Comparison of ENCODE assay signal across 10 cellular contexts in the genomic region with DNA sequence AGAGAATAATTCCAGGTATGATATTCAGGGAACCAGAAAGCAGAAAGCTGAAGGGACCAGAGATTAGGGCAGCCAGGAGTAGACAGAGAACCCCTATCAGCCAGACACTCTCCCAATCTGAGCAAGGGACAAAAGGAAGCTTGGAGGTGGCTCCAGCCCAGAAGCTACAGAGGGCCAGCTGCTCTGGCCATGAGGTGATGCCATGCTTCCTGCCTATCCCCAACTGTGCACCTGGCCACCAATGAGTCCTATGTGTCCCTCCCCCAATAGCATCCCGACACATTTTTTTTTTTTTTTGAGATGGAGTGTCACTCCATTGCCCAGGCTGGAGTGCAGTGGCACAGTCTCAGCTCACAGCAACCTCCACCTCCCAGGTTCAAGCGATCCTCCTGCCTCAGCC. TPM values are rescaled to one million over a fixed set of nuclear protein-coding genes. Genes with fewer than 3 reads are reported as not detected.
A peak's percentile ranks its signal among the peaks of the same experiment; 100 is the strongest.
DNase-seq lines count a peak whose midpoint lies in the region; ATAC-seq and FAIRE-seq lines count a peak whose summit lies in the region.
"Had no signal": no experiment of that assay in that cellular context is flagged by ENCODE, and none has a peak within 500 bp of the region (broad histone marks: within the 10 kb centered on the region; RNA-seq: fewer than 3 reads in every experiment).

No MANE protein-coding gene starts in this region.

- peaks cover 53% of the 10 kb centered on the region for H3K4me1 Mint-ChIP-seq in T-helper 17 cell
- H3K4me1 Mint-ChIP-seq in effector memory CD8-positive, alpha-beta T cell (ENCODE audit: low read depth in 2 of 2): peaks cover 63 to 64% of the 10 kb centered on the region in 2 donors

- no peak for ATAC-seq in T-helper 17 cell
- no peak for ATAC-seq in effector memory CD8-positive, alpha-beta T cell (replicated peaks)
- ATAC-seq in sciatic nerve: no peak
- ATAC-seq in GM19467 (IDR thresholded peaks at IDR 0.05; ENCODE audit: unreplicated experiment): no peak

- no peaks in the 10 kb centered on the region for H3K9me3 Mint-ChIP-seq in effector memory CD8-positive, alpha-beta T cell

- H3K36me3 Mint-ChIP-seq in T-helper 17 cell (ENCODE audit: low read depth): no peaks in the 10 kb centered on the region
- H3K36me3 Mint-ChIP-seq in effector memory CD8-positive, alpha-beta T cell (ENCODE audit: insufficient read depth): peaks cover 29% of the 10 kb centered on the region

- no peak for FAIRE-seq in frontal cortex (lab: Jason Lieb, UNC)

- intact Hi-C loops in sciatic nerve (cut with DNase I): no loop called here

- no peaks in the 10 kb centered on the region for H3K27me3 Mint-ChIP-seq in T-helper 17 cell
- no peaks in the 10 kb centered on the region for H3K27me3 Mint-ChIP-seq in effector memory CD8-positive, alpha-beta T cell

- DNase-seq in NCI-H2029 (lab: John Stamatoyannopoulos, UW) (peak; percentile 13), NCI-H2029 treated with DMSO at 0.1 percent for 48 hours (lab: John Stamatoyannopoulos, UW) (no peak), T-helper 17 cell (no peak), sciatic nerve (ENCODE audit: low spot score) (peak; percentile 19), NCI-H1930 (lab: John Stamatoyannopoulos, UW) (no peak), frontal cortex (ENCODE audit: low spot score in 2 of 2) (no peak)
- DNase-seq in effector memory CD8-positive, alpha-beta T cell: no peak
- DNase-seq: DMS153, NCI-H1105 treated with DMSO at 0.1 percent for 48 hours had no signal

- H3K9me3 ChIP-seq in T-helper 17 cell (ENCODE audit: control insufficient read depth, low read length, poor library complexity, severe bottlenecking): no peaks in the 10 kb centered on the region

- peak overlapping the region; percentile 100 for H3K27ac Mint-ChIP-seq in T-helper 17 cell
- H3K27ac Mint-ChIP-seq in effector memory CD8-positive, alpha-beta T cell: peak overlapping the region; percentile 90 to 98

- H3K4me3 Mint-ChIP-seq in T-helper 17 cell: peak overlapping the region; percentile 89
- H3K4me3 Mint-ChIP-seq in effector memory CD8-positive, alpha-beta T cell: peak overlapping the region; percentile 61 to 74

RNA-seq across cellular contexts. Expression of gene NSMCE1, which starts 30.0 kb away (rescaled TPM):
- 10 to 100 TPM; 35.1 to 49.2 TPM for total RNA-seq in T-helper 17 cell
- total RNA-seq in sciatic nerve: 39.5 TPM
- total RNA-seq in frontal cortex: 35.1 TPM

RNA-seq across cellular contexts. Expression of gene KDM8, which starts 35.3 kb away (rescaled TPM):
- total RNA-seq in T-helper 17 cell (10 to 100 TPM; 11.6 to 11.9 TPM), sciatic nerve (8.3 TPM), frontal cortex (3.3 TPM)

Comparison
In these comparisons a context has a peak if more than half of its experiments do, and no peak if none do; other contexts are left out.
1. DNase-seq: peak in NCI-H2029 (single experiment) and sciatic nerve (single experiment); none in NCI-H2029 treated with DMSO at 0.1 percent for 48 hours (single experiment), T-helper 17 cell (0 of 3), effector memory CD8-positive, alpha-beta T cell (0 of 3), NCI-H1930 (0 of 2) and frontal cortex (0 of 2).